ENCODE assay signal across 14 cellular contexts in genomic region chr5:179779826-179780225, GRCh38. TPM values are rescaled to one million over a fixed set of nuclear protein-coding genes. Genes with fewer than 3 reads are reported as not detected.
DNase-seq lines count a peak whose midpoint lies in the region; ATAC-seq and TF ChIP-seq lines count a peak whose summit lies in the region.
"Had no signal": no experiment of that assay in that cellular context is flagged by ENCODE, and none has a peak within 500 bp of the region (broad histone marks: within the 10 kb centered on the region; RNA-seq: fewer than 3 reads in every experiment).

No MANE protein-coding gene starts in this region.

- H3K27me3 Mint-ChIP-seq in CD14-positive monocyte (ENCODE audit: low read depth in 3 of 3) (peaks cover 0 to 2% (median 0%) of the 10 kb centered on the region in 3 donors), natural killer cell (ENCODE audit: low read depth in 2 of 2) (no peaks in the 10 kb centered on the region)
- H3K27me3 Mint-ChIP-seq in dendritic cell treated with granulocyte-macrophage colony-stimulating factor and Interleukin-4, amounts not matched to agents 40 ng/mL and 50 ng/mL, for 4 days = no peaks in the 10 kb centered on the region
- H3K27me3 Mint-ChIP-seq: B cell; CD4-positive, alpha-beta memory T cell had no signal

- peak overlapping the region in 1 of 2 donors; percentile 36 for H3K4me3 Mint-ChIP-seq in CD14-positive monocyte
- no peak overlapping the region for H3K4me3 Mint-ChIP-seq in dendritic cell treated with granulocyte-macrophage colony-stimulating factor and Interleukin-4, amounts not matched to agents 40 ng/mL and 50 ng/mL, for 4 days
- H3K4me3 Mint-ChIP-seq in natural killer cell = no peak overlapping the region
- H3K4me3 Mint-ChIP-seq: B cell; CD4-positive, alpha-beta memory T cell had no signal

- H3K9me3 Mint-ChIP-seq in CD14-positive monocyte (peaks cover 0 to 2% (median 0%) of the 10 kb centered on the region in 7 donors), natural killer cell (no peaks in the 10 kb centered on the region)
- H3K9me3 Mint-ChIP-seq in dendritic cell treated with granulocyte-macrophage colony-stimulating factor and Interleukin-4, amounts not matched to agents 40 ng/mL and 50 ng/mL, for 4 days = no peaks in the 10 kb centered on the region
- H3K9me3 Mint-ChIP-seq: CD4-positive, alpha-beta memory T cell had no signal

- H3K27me3 ChIP-seq in HL-60 (ENCODE audit: insufficient read depth, poor library complexity, severe bottlenecking) = no peaks in the 10 kb centered on the region

- no peak for ATAC-seq in natural killer cell
- ATAC-seq: HCT116 had no signal

- H3K4me3 ChIP-seq in HL-60 (replicated peaks; ENCODE audit: insufficient read depth, low read length) = no peak overlapping the region
- H3K4me3 ChIP-seq: GM23248 had no signal

- H3K36me3 Mint-ChIP-seq in CD14-positive monocyte (peaks cover 14 to 43% of the 10 kb centered on the region in 2 donors), natural killer cell (no peaks in the 10 kb centered on the region)
- peaks cover 59% of the 10 kb centered on the region for H3K36me3 Mint-ChIP-seq in dendritic cell treated with granulocyte-macrophage colony-stimulating factor and Interleukin-4, amounts not matched to agents 40 ng/mL and 50 ng/mL, for 4 days (ENCODE audit: low read depth)

- H3K27ac ChIP-seq in HL-60 (replicated peaks) = peak overlapping the region; percentile 47
- H3K27ac ChIP-seq: GM23248 had no signal

- H3K27ac Mint-ChIP-seq in CD14-positive monocyte (peak overlapping the region in 6 of 7 donors; percentile 14 to 61 (median 46)), natural killer cell (no peak overlapping the region)
- H3K27ac Mint-ChIP-seq in dendritic cell treated with granulocyte-macrophage colony-stimulating factor and Interleukin-4, amounts not matched to agents 40 ng/mL and 50 ng/mL, for 4 days = peak overlapping the region; percentile 89
- H3K27ac Mint-ChIP-seq: B cell had no signal

- intact Hi-C loops in CD14-positive monocyte (cut with micrococcal nuclease) (loop anchor here in 1 of 2 donors (2.0 kb wide), 1 partner anchor 13 kb away; the partner anchor contains the start of gene LTC4S), posterior vena cava (cut with DNase I) (loop anchor here in 1 of 2 donors (5.0 kb wide), 1 partner anchor 358 kb away; no protein-coding TSS in a partner anchor), natural killer cell (cut with micrococcal nuclease) (no loop called here)
- intact Hi-C loops in dendritic cell treated with granulocyte-macrophage colony-stimulating factor and Interleukin-4, amounts not matched to agents 40 ng/mL and 50 ng/mL, for 4 days (cut with micrococcal nuclease) = no loop called here

- DNase-seq in CD14-positive monocyte (ENCODE audit: low spot score) = no peak
- DNase-seq in HL-60 (ENCODE audit: low read depth in 1 of 2, low spot score in 1 of 2) = no peak
- peak; percentile 48 for DNase-seq in posterior vena cava (ENCODE audit: low spot score)
- DNase-seq in activated naive CD4-positive, alpha-beta T cell treated with anti-CD3 and anti-CD28 coated beads, Interleukin-2, amount 50 U/mL, for 16 hours = no peak
- DNase-seq in MV-4-11 (lab: John Stamatoyannopoulos, UW) = no peak
- no peak for DNase-seq in NCI-H2196 (lab: John Stamatoyannopoulos, UW; ENCODE audit: unreplicated experiment)
- no peak for DNase-seq in natural killer cell
- DNase-seq: C1 segment of cervical spinal cord; CD4-positive, alpha-beta memory T cell; DMS79; GM23248 had no signal

- TF ChIP-seq CTCF in CD14-positive monocyte (IDR thresholded peaks at IDR 0.05) = no peak
- TF ChIP-seq CTCF in HL-60 (IDR thresholded peaks at IDR 0.05; ENCODE audit: insufficient read depth, low read length) = no peak
- TF ChIP-seq CTCF in natural killer cell (IDR thresholded peaks at IDR 0.05) = no peak

- H3K4me1 Mint-ChIP-seq in CD14-positive monocyte (peaks cover 69% of the 10 kb centered on the region), natural killer cell (peaks cover 15 to 18% of the 10 kb centered on the region in 2 donors)
- peaks cover 71% of the 10 kb centered on the region for H3K4me1 Mint-ChIP-seq in dendritic cell treated with granulocyte-macrophage colony-stimulating factor and Interleukin-4, amounts not matched to agents 40 ng/mL and 50 ng/mL, for 4 days (ENCODE audit: low read depth)
- H3K4me1 Mint-ChIP-seq: B cell had no signal

RNA-seq across cellular contexts. Expression of gene LTC4S, which starts 14.0 kb away (rescaled TPM):
- polyA plus RNA-seq in CD14-positive monocyte = under 1 TPM; 0.65 to 0.69 TPM
- total RNA-seq in posterior vena cava = 10 to 100 TPM; 19.7 to 20.3 TPM
- total RNA-seq in natural killer cell = 1 to 10 TPM; 3.0 to 5.4 (median 3.5) TPM

RNA-seq across cellular contexts. Expression of gene MGAT4B, which starts 26.8 kb away (rescaled TPM):
- polyA plus RNA-seq in CD14-positive monocyte = 10 to 100 TPM; 12.4 to 14.3 TPM
- 10 to 100 TPM; 54.6 to 62.8 TPM for total RNA-seq in posterior vena cava
- total RNA-seq in natural killer cell = 100 to 1,000 TPM; 143 to 159 (median 144) TPM

RNA-seq across cellular contexts. Expression of gene SQSTM1, which starts 40.9 kb away (rescaled TPM):
- polyA plus RNA-seq in CD14-positive monocyte = 100 to 1,000 TPM; 275 to 312 TPM
- total RNA-seq in posterior vena cava (100 to 1,000 TPM; 245 to 333 TPM), natural killer cell (100 to 1,000 TPM; 474 to 707 (median 657) TPM)

RNA-seq across cellular contexts. Expression of gene MAML1, which starts 47.2 kb away (rescaled TPM):
- polyA plus RNA-seq in CD14-positive monocyte = 1 to 10 TPM; 2.2 to 2.7 TPM
- total RNA-seq in posterior vena cava (10 to 100 TPM; 22.0 to 22.5 TPM), natural killer cell (10 to 100 TPM; 28.8 to 45.4 (median 37.6) TPM)

Comparison
In these comparisons a context has a peak if more than half of its experiments do, and no peak if none do; other contexts are left out.
1. H3K27ac Mint-ChIP-seq: peak in CD14-positive monocyte (6 of 7) and dendritic cell treated with granulocyte-macrophage colony-stimulating factor and Interleukin-4, amounts not matched to agents 40 ng/mL and 50 ng/mL, for 4 days (single experiment); none in natural killer cell (0 of 2).